In genomic region chr9:89711866-89712265, GRCh38 we compare ENCODE assay signal across 22 cellular contexts.
DNase-seq lines count a peak whose midpoint lies in the region; ATAC-seq, FAIRE-seq and TF ChIP-seq lines count a peak whose summit lies in the region.
"Had no signal": no experiment of that assay in that cellular context is flagged by ENCODE, and none has a peak within 500 bp of the region (broad histone marks: within the 10 kb centered on the region; RNA-seq: fewer than 3 reads in every experiment).

No MANE protein-coding gene starts in this region.

- H3K4me2 ChIP-seq in BLaER1 treated with 17β-estradiol and CSF1 and Interleukin-3, amounts not matched to agents 10 nM and 100 nM, result peak overlapping the region in 6 of 11 experiments; percentile 65 to 93 (median 76); a peak in 8 of 22 replicates
- H3K4me2 ChIP-seq: KMS-11, SK-N-SH had no signal

- H3K4me1 Mint-ChIP-seq in dendritic cell treated with granulocyte-macrophage colony-stimulating factor and Interleukin-4, amounts not matched to agents 40 ng/mL and 50 ng/mL, for 4 days (ENCODE audit: low read depth), result peaks cover 90% of the 10 kb centered on the region
- peaks cover 7 to 81% (median 18%) of the 10 kb centered on the region in 7 donors for H3K4me1 Mint-ChIP-seq in naive thymus-derived CD4-positive, alpha-beta T cell
- peaks cover 11 to 24% (median 15%) of the 10 kb centered on the region in 3 donors for H3K4me1 Mint-ChIP-seq in CD8-positive, alpha-beta memory T cell

- H3K4me3 ChIP-seq in BLaER1 treated with 17β-estradiol and CSF1 and Interleukin-3, amounts not matched to agents 10 nM and 100 nM, result no peak overlapping the region
- H3K4me3 ChIP-seq in naive thymus-derived CD4-positive, alpha-beta T cell (ENCODE audit: low read length), result no peak overlapping the region
- H3K4me3 ChIP-seq in adrenal gland, result no peak overlapping the region
- H3K4me3 ChIP-seq in CD8-positive, alpha-beta memory T cell (ENCODE audit: low read length), result no peak overlapping the region

- intact Hi-C loops in dendritic cell treated with granulocyte-macrophage colony-stimulating factor and Interleukin-4, amounts not matched to agents 40 ng/mL and 50 ng/mL, for 4 days (cut with micrococcal nuclease), result no loop called here
- intact Hi-C loops in naive thymus-derived CD4-positive, alpha-beta T cell (cut with micrococcal nuclease), result no loop called here
- intact Hi-C loops in adrenal gland (cut with DNase I), result no loop called here

- peaks cover 6% of the 10 kb centered on the region for H3K36me3 Mint-ChIP-seq in dendritic cell treated with granulocyte-macrophage colony-stimulating factor and Interleukin-4, amounts not matched to agents 40 ng/mL and 50 ng/mL, for 4 days (ENCODE audit: low read depth)
- H3K36me3 Mint-ChIP-seq in naive thymus-derived CD4-positive, alpha-beta T cell, result peaks cover 0 to 62% (median 0%) of the 10 kb centered on the region in 5 donors
- H3K36me3 Mint-ChIP-seq in CD8-positive, alpha-beta memory T cell, result no peaks in the 10 kb centered on the region
- H3K36me3 Mint-ChIP-seq: CD14-positive monocyte, IgD-negative memory B cell had no signal

- TF ChIP-seq CTCF in adrenal gland (IDR thresholded peaks at IDR 0.05), result no peak

- peaks cover 24 to 63% (median 35%) of the 10 kb centered on the region in 10 experiments for H3K4me1 ChIP-seq in BLaER1 treated with 17β-estradiol and CSF1 and Interleukin-3, amounts not matched to agents 10 nM and 100 nM
- peaks cover 0 to 9% of the 10 kb centered on the region in 2 donors for H3K4me1 ChIP-seq in naive thymus-derived CD4-positive, alpha-beta T cell (ENCODE audit: control insufficient read depth in 2 of 2, insufficient read depth in 2 of 2, low read length in 2 of 2)
- H3K4me1 ChIP-seq in adrenal gland (replicated peaks in 1 of 2), result no peaks in the 10 kb centered on the region
- peaks cover 10% of the 10 kb centered on the region for H3K4me1 ChIP-seq in CD8-positive, alpha-beta memory T cell (ENCODE audit: insufficient read depth, low read length)

- H3K27me3 ChIP-seq in BLaER1 treated with 17β-estradiol and CSF1 and Interleukin-3, amounts not matched to agents 10 nM and 100 nM, result no peaks in the 10 kb centered on the region
- no peaks in the 10 kb centered on the region for H3K27me3 ChIP-seq in naive thymus-derived CD4-positive, alpha-beta T cell (ENCODE audit: control insufficient read depth in 2 of 2, insufficient read depth in 2 of 2, low read length in 2 of 2)
- H3K27me3 ChIP-seq in adrenal gland, result no peaks in the 10 kb centered on the region
- no peaks in the 10 kb centered on the region for H3K27me3 ChIP-seq in CD8-positive, alpha-beta memory T cell (ENCODE audit: insufficient read depth, low read length, poor library complexity, severe bottlenecking)

- peak; percentile 22 for ATAC-seq in naive thymus-derived CD4-positive, alpha-beta T cell
- ATAC-seq: HCT116 had no signal

- H3K9me3 Mint-ChIP-seq in dendritic cell treated with granulocyte-macrophage colony-stimulating factor and Interleukin-4, amounts not matched to agents 40 ng/mL and 50 ng/mL, for 4 days, result no peaks in the 10 kb centered on the region
- peaks cover 0 to 4% (median 0%) of the 10 kb centered on the region in 11 donors for H3K9me3 Mint-ChIP-seq in naive thymus-derived CD4-positive, alpha-beta T cell
- no peaks in the 10 kb centered on the region for H3K9me3 Mint-ChIP-seq in CD8-positive, alpha-beta memory T cell
- H3K9me3 Mint-ChIP-seq: IgD-negative memory B cell had no signal

- no peak overlapping the region for H3K4me3 Mint-ChIP-seq in dendritic cell treated with granulocyte-macrophage colony-stimulating factor and Interleukin-4, amounts not matched to agents 40 ng/mL and 50 ng/mL, for 4 days
- H3K4me3 Mint-ChIP-seq in naive thymus-derived CD4-positive, alpha-beta T cell, result peak overlapping the region in 1 of 10 donors; percentile 18
- no peak overlapping the region for H3K4me3 Mint-ChIP-seq in CD8-positive, alpha-beta memory T cell
- H3K4me3 Mint-ChIP-seq: CD14-positive monocyte, IgD-negative memory B cell had no signal

- H3K36me3 ChIP-seq in BLaER1 treated with 17β-estradiol and CSF1 and Interleukin-3, amounts not matched to agents 10 nM and 100 nM, result no peaks in the 10 kb centered on the region
- no peaks in the 10 kb centered on the region for H3K36me3 ChIP-seq in naive thymus-derived CD4-positive, alpha-beta T cell (ENCODE audit: control insufficient read depth in 2 of 3, insufficient read depth in 3 of 3, low read length in 3 of 3)
- H3K36me3 ChIP-seq in adrenal gland (replicated peaks in 1 of 2), result no peaks in the 10 kb centered on the region
- H3K36me3 ChIP-seq in CD8-positive, alpha-beta memory T cell (ENCODE audit: insufficient read depth, low read length), result no peaks in the 10 kb centered on the region

- CTCF ChIA-PET in naive thymus-derived CD4-positive, alpha-beta T cell (lab: Charles Lee), result no interaction called here
- CTCF ChIA-PET in CD8-positive, alpha-beta memory T cell (lab: Charles Lee), result no interaction called here

- WGBS in adrenal gland, 4 donors, result 38 to 67% (median 39%) methylated on average over 5 of the region's 5 CpGs

- peaks cover 7% of the 10 kb centered on the region for H3K27me3 Mint-ChIP-seq in dendritic cell treated with granulocyte-macrophage colony-stimulating factor and Interleukin-4, amounts not matched to agents 40 ng/mL and 50 ng/mL, for 4 days
- H3K27me3 Mint-ChIP-seq in naive thymus-derived CD4-positive, alpha-beta T cell, result no peaks in the 10 kb centered on the region
- H3K27me3 Mint-ChIP-seq in CD8-positive, alpha-beta memory T cell, result no peaks in the 10 kb centered on the region
- H3K27me3 Mint-ChIP-seq: IgD-negative memory B cell had no signal

- peak overlapping the region; percentile 95 for H3K27ac Mint-ChIP-seq in dendritic cell treated with granulocyte-macrophage colony-stimulating factor and Interleukin-4, amounts not matched to agents 40 ng/mL and 50 ng/mL, for 4 days
- H3K27ac Mint-ChIP-seq in naive thymus-derived CD4-positive, alpha-beta T cell, result peak overlapping the region in 1 of 9 donors; percentile 62
- no peak overlapping the region for H3K27ac Mint-ChIP-seq in CD8-positive, alpha-beta memory T cell
- H3K27ac Mint-ChIP-seq: IgD-negative memory B cell had no signal

- H3K27ac ChIP-seq in BLaER1 treated with 17β-estradiol and CSF1 and Interleukin-3, amounts not matched to agents 10 nM and 100 nM, result peak overlapping the region in 4 of 11 experiments; percentile 70 to 83 (median 77); a peak in 6 of 22 replicates
- H3K27ac ChIP-seq in naive thymus-derived CD4-positive, alpha-beta T cell (ENCODE audit: low read depth, low read length), result no peak overlapping the region
- no peak overlapping the region for H3K27ac ChIP-seq in adrenal gland
- no peak overlapping the region for H3K27ac ChIP-seq in CD8-positive, alpha-beta memory T cell (ENCODE audit: low read depth, low read length)
- H3K27ac ChIP-seq: HL-60, KMS-11 had no signal

- FAIRE-seq in GM12892 (lab: Jason Lieb, UNC) (peak; percentile 60), GM19239 (lab: Jason Lieb, UNC) (no peak)
- FAIRE-seq: RCC 7860 had no signal

- POLR2A ChIA-PET in naive thymus-derived CD4-positive, alpha-beta T cell (lab: Charles Lee), result no interaction called here
- POLR2A ChIA-PET in CD8-positive, alpha-beta memory T cell (lab: Charles Lee), result interaction anchor here (0.5 kb wide), 1 partner anchor 29 kb away, joined by 3 read pairs; no protein-coding TSS in a partner anchor

- no peak for TF ChIP-seq POLR2A in GM12892 (IDR thresholded peaks at IDR 0.05; ENCODE audit: low read depth, low read length)
- no peak for TF ChIP-seq POLR2A in adrenal gland (IDR thresholded peaks at IDR 0.05)

- H4K20me1 ChIP-seq in BLaER1 treated with 17β-estradiol and CSF1 and Interleukin-3, amounts not matched to agents 10 nM and 100 nM, result no peaks in the 10 kb centered on the region

- H3K9me3 ChIP-seq in BLaER1 treated with 17β-estradiol and CSF1 and Interleukin-3, amounts not matched to agents 10 nM and 100 nM (replicated peaks in 1 of 11), result peaks cover 0 to 10% (median 0%) of the 10 kb centered on the region in 11 experiments; a peak in 7 of 22 replicates
- no peaks in the 10 kb centered on the region for H3K9me3 ChIP-seq in naive thymus-derived CD4-positive, alpha-beta T cell (ENCODE audit: control insufficient read depth in 2 of 3, low read length in 3 of 3)
- H3K9me3 ChIP-seq in adrenal gland (replicated peaks in 1 of 3), result no peaks in the 10 kb centered on the region
- no peaks in the 10 kb centered on the region for H3K9me3 ChIP-seq in CD8-positive, alpha-beta memory T cell (ENCODE audit: low read length)
- H3K9me3 ChIP-seq: SK-N-SH had no signal

- DNase-seq in GM12892 (ENCODE audit: insufficient read length) (no peak), adrenal gland (no peak), GM19239 (ENCODE audit: insufficient read length, low spot score) (no peak), SHP77 treated with DMSO at 0.1 percent for 48 hours (lab: John Stamatoyannopoulos, UW) (no peak)
- no peak for DNase-seq in naive thymus-derived CD4-positive, alpha-beta T cell
- no peak for DNase-seq in CD8-positive, alpha-beta memory T cell
- DNase-seq: NCI-H1092 treated with DMSO at 0.1 percent for 48 hours, NCI-H1436, NCI-H187 treated with DMSO at 0.1 percent for 48 hours, NCI-H2107, NCI-H446, NCI-H524 treated with DMSO at 0.1 percent for 48 hours, NCI-H774 had no signal

- no peak overlapping the region for H3K9ac ChIP-seq in BLaER1 treated with 17β-estradiol and CSF1 and Interleukin-3, amounts not matched to agents 10 nM and 100 nM
- H3K9ac ChIP-seq: KMS-11, SK-N-SH had no signal
